ENCODE assay signal across 9 cellular contexts in genomic region chr9:91302831-91303230, GRCh38. TPM values are rescaled to one million over a fixed set of nuclear protein-coding genes. Genes with fewer than 3 reads are reported as not detected.
DNase-seq lines count a peak whose midpoint lies in the region; ATAC-seq and TF ChIP-seq lines count a peak whose summit lies in the region.
"Had no signal": no experiment of that assay in that cellular context is flagged by ENCODE, and none has a peak within 500 bp of the region (broad histone marks: within the 10 kb centered on the region; RNA-seq: fewer than 3 reads in every experiment).

No MANE protein-coding gene starts in this region.

- no peaks in the 10 kb centered on the region for H3K79me1 ChIP-seq in H9 (ENCODE audit: insufficient read depth, low read depth, low read length, poor library complexity, severe bottlenecking)

- H3K27me3 Mint-ChIP-seq in naive thymus-derived CD8-positive, alpha-beta T cell, result no peaks in the 10 kb centered on the region
- no peaks in the 10 kb centered on the region for H3K27me3 Mint-ChIP-seq in H9 (ENCODE audit: low read depth)

- WGBS in H9 (ENCODE audit: extremely low coverage, insufficient read length, low lambda C conversion rate), result no CpG with 5 or more reads among the region's 4 CpGs

- no peak overlapping the region for H4K8ac ChIP-seq in H9 (replicated peaks; ENCODE audit: insufficient read length, low read depth, low read length)

- H3K79me2 ChIP-seq in H9 (ENCODE audit: insufficient read depth, low read length), result no peaks in the 10 kb centered on the region

- no peak overlapping the region for H3K27ac Mint-ChIP-seq in naive thymus-derived CD8-positive, alpha-beta T cell
- no peak overlapping the region for H3K27ac Mint-ChIP-seq in H9

- no peak overlapping the region for H2AK5ac ChIP-seq in H9 (ENCODE audit: insufficient read length, low read length)

- H4K5ac ChIP-seq in H9 (ENCODE audit: insufficient read length, low read depth, low read length), result no peak overlapping the region

- no peaks in the 10 kb centered on the region for H3K9me3 ChIP-seq in right atrium auricular region
- H3K9me3 ChIP-seq in stomach smooth muscle (ENCODE audit: control insufficient read depth in 2 of 2, low read length in 2 of 2), result no peaks in the 10 kb centered on the region
- no peaks in the 10 kb centered on the region for H3K9me3 ChIP-seq in H9 (ENCODE audit: control insufficient read depth, low read depth, low read length)

- no peak overlapping the region for H2BK12ac ChIP-seq in H9 (ENCODE audit: insufficient read length, low read depth, low read length)

- H2BK120ac ChIP-seq in H9 (ENCODE audit: low read depth, low read length, poor library complexity, severe bottlenecking), result no peak overlapping the region

- no peak for ATAC-seq in naive thymus-derived CD8-positive, alpha-beta T cell
- ATAC-seq in GM21737 (IDR thresholded peaks at IDR 0.05; ENCODE audit: unreplicated experiment), result no peak

- no peak overlapping the region for H2AFZ ChIP-seq in H9 (ENCODE audit: low read length)

- no peak overlapping the region for H3K14ac ChIP-seq in H9 (ENCODE audit: insufficient read depth, low read length)

- H3K27ac ChIP-seq in HL-60 (replicated peaks) (peak overlapping the region; percentile 73), right atrium auricular region (peak overlapping the region; percentile 29 to 42), stomach smooth muscle (ENCODE audit: low read length) (peak overlapping the region; percentile 32), H9 (ENCODE audit: insufficient read length, low read depth, low read length) (no peak overlapping the region)

- no peak overlapping the region for H3K4ac ChIP-seq in H9 (ENCODE audit: low read depth, low read length)

- DNase-seq in HL-60 (ENCODE audit: low read depth in 1 of 2, low spot score in 1 of 2) (peak; percentile 44 to 70), right atrium auricular region (ENCODE audit: low spot score) (no peak), GM13976 (ENCODE audit: low spot score) (no peak), H9 (no peak)
- DNase-seq in naive thymus-derived CD8-positive, alpha-beta T cell, result no peak
- DNase-seq: NCI-H2171 treated with DMSO at 0.1 percent for 48 hours had no signal

- TF ChIP-seq CTCF in HL-60 (IDR thresholded peaks at IDR 0.05; ENCODE audit: insufficient read depth, low read length) (no peak), WI38 (IDR thresholded peaks at IDR 0.05; ENCODE audit: low read depth, low read length) (no peak), right atrium auricular region (IDR thresholded peaks at IDR 0.05) (no peak), GM13976 (IDR thresholded peaks at IDR 0.05; ENCODE audit: borderline replicate concordance, control extremely low read depth, extremely low read depth, insufficient read depth, missing control alignments) (no peak), H9 (conservative IDR thresholded peaks at IDR 0.05) (no peak)

- no peak overlapping the region for H3K18ac ChIP-seq in H9 (ENCODE audit: insufficient read length, low read depth, low read length)

- no peak overlapping the region for H3T11ph ChIP-seq in H9 (ENCODE audit: low read length)

- no peak overlapping the region for H3K9ac ChIP-seq in stomach smooth muscle (ENCODE audit: low read length in 2 of 2)
- no peak overlapping the region for H3K9ac ChIP-seq in H9 (ENCODE audit: extremely low read depth, insufficient read length, low read length)

- in situ Hi-C loops in GM13976 (cut with MboI; ENCODE audit: low sequenced_read_pairs, unreplicated experiment), result no loop called here

- H3K4me1 Mint-ChIP-seq in naive thymus-derived CD8-positive, alpha-beta T cell, result peaks cover 7 to 25% (median 16%) of the 10 kb centered on the region in 4 donors
- peaks cover 5 to 6% of the 10 kb centered on the region in 2 experiments for H3K4me1 Mint-ChIP-seq in H9

- H4K20me1 ChIP-seq in H9 (ENCODE audit: control insufficient read depth, insufficient read depth, insufficient read length), result no peaks in the 10 kb centered on the region

- no peak overlapping the region for H3K23ac ChIP-seq in H9 (ENCODE audit: insufficient read length, low read depth, low read length)

- H3K4me3 Mint-ChIP-seq in naive thymus-derived CD8-positive, alpha-beta T cell, result no peak overlapping the region
- no peak overlapping the region for H3K4me3 Mint-ChIP-seq in H9

- no peak overlapping the region for H2BK5ac ChIP-seq in H9 (ENCODE audit: insufficient read length, low read length)

- H4K91ac ChIP-seq in H9 (ENCODE audit: insufficient read length, low read depth, low read length), result no peak overlapping the region

- peaks cover 0 to 17% of the 10 kb centered on the region in 2 donors for H3K4me1 ChIP-seq in right atrium auricular region
- H3K4me1 ChIP-seq in stomach smooth muscle (ENCODE audit: control insufficient read depth, insufficient read depth, low read length), result peaks cover 6% of the 10 kb centered on the region
- no peaks in the 10 kb centered on the region for H3K4me1 ChIP-seq in H9 (ENCODE audit: insufficient read depth, low read length)

- H3K27me3 ChIP-seq in HL-60 (ENCODE audit: insufficient read depth, poor library complexity, severe bottlenecking) (no peaks in the 10 kb centered on the region), right atrium auricular region (no peaks in the 10 kb centered on the region), stomach smooth muscle (ENCODE audit: control insufficient read depth in 1 of 2, insufficient read depth in 2 of 2, low read length in 2 of 2) (no peaks in the 10 kb centered on the region), H9 (ENCODE audit: insufficient read depth, low read length) (no peaks in the 10 kb centered on the region)

- no peak overlapping the region for H3K56ac ChIP-seq in H9 (ENCODE audit: insufficient read length, low read depth, low read length)

- H2BK15ac ChIP-seq in H9 (ENCODE audit: low read depth, low read length), result no peak overlapping the region

- H2BK20ac ChIP-seq in H9 (ENCODE audit: low read depth, low read length, poor library complexity, severe bottlenecking), result no peak overlapping the region

- POLR2A ChIA-PET in naive thymus-derived CD8-positive, alpha-beta T cell (lab: Charles Lee), result no interaction called here

- no peaks in the 10 kb centered on the region for H3K36me3 ChIP-seq in right atrium auricular region
- no peaks in the 10 kb centered on the region for H3K36me3 ChIP-seq in stomach smooth muscle (ENCODE audit: control insufficient read depth in 2 of 2, insufficient read depth in 2 of 2, low read length in 2 of 2)

- peaks cover 0 to 45% (median 10%) of the 10 kb centered on the region in 3 donors for H3K36me3 Mint-ChIP-seq in naive thymus-derived CD8-positive, alpha-beta T cell
- H3K36me3 Mint-ChIP-seq in H9 (ENCODE audit: insufficient read depth in 1 of 3, low read depth in 3 of 3), result no peaks in the 10 kb centered on the region; a peak in 1 of 7 replicates

- no peaks in the 10 kb centered on the region for H3K9me3 Mint-ChIP-seq in naive thymus-derived CD8-positive, alpha-beta T cell
- no peaks in the 10 kb centered on the region for H3K9me3 Mint-ChIP-seq in H9

- H3K23me2 ChIP-seq in H9 (ENCODE audit: insufficient read length, low read depth, low read length, poor library complexity, severe bottlenecking), result no peaks in the 10 kb centered on the region

- no peak overlapping the region for H3K4me3 ChIP-seq in HL-60 (replicated peaks; ENCODE audit: insufficient read depth, low read length)
- peak overlapping the region; percentile 22; the same call in 1 of the 2 replicates for H3K4me3 ChIP-seq in WI38 (ENCODE audit: low read depth, low read length)
- H3K4me3 ChIP-seq in right atrium auricular region, result no peak overlapping the region
- H3K4me3 ChIP-seq in stomach smooth muscle (ENCODE audit: low read length in 2 of 2), result no peak overlapping the region

- no peak overlapping the region for H3K4me2 ChIP-seq in H9 (ENCODE audit: insufficient read depth, insufficient read length, low read length)

RNA-seq across cellular contexts. Expression of gene AUH, which starts 58.9 kb away (rescaled TPM):
- 10 to 100 TPM; 16.3 to 50.4 TPM for total RNA-seq in right atrium auricular region
- 10 to 100 TPM; 30.1 to 30.5 TPM for total RNA-seq in naive thymus-derived CD8-positive, alpha-beta T cell
- 10 to 100 TPM; 10.0 to 11.7 (median 11.5) TPM for polyA plus RNA-seq in naive thymus-derived CD8-positive, alpha-beta T cell
- 20.2 and 21.7 TPM in 2 replicates for total RNA-seq in H9 (2021)

Comparison
In these comparisons a context has a peak if more than half of its experiments do, and no peak if none do; other contexts are left out.
1. DNase-seq: peak in HL-60 (2 of 2); none in right atrium auricular region (single experiment), GM13976 (single experiment), naive thymus-derived CD8-positive, alpha-beta T cell (0 of 10) and H9 (single experiment).